In genomic region chr17:48928876-48929811, GRCh38 we compare ENCODE assay signal across 11 cellular contexts. TPM values are rescaled to one million over a fixed set of nuclear protein-coding genes. Genes with fewer than 3 reads are reported as not detected.
DNase-seq lines count a peak whose midpoint lies in the region; ATAC-seq and TF ChIP-seq lines count a peak whose summit lies in the region.
"Had no signal": no experiment of that assay in that cellular context is flagged by ENCODE, and none has a peak within 500 bp of the region (broad histone marks: within the 10 kb centered on the region; RNA-seq: fewer than 3 reads in every experiment).

No MANE protein-coding gene starts in this region.

- DNase-seq in Calu3 (no peak), KBM-7 (peak; percentile 44), astrocyte of the hippocampus (ENCODE audit: low read depth, low spot score) (peak; percentile 18), NK-92 (lab: John Stamatoyannopoulos, UW; ENCODE audit: unreplicated experiment) (no peak), NCI-H2081 treated with DMSO at 0.1 percent for 48 hours (lab: John Stamatoyannopoulos, UW) (no peak)
- DNase-seq in natural killer cell treated with Interleukin-12 subunit alpha and Interleukin-12 subunit beta and Interleukin-15 and Interleukin-18, amount 100 ng/mL, for 72 hours (ENCODE audit: low spot score), result no peak
- DNase-seq: activated CD8-positive, alpha-beta memory T cell treated with anti-CD3 and anti-CD28 coated beads, Interleukin-2, amount 50 U/mL, for 48 hours; caudate nucleus; H7; stimulated activated CD4-positive, alpha-beta T cell treated with anti-CD3 and anti-CD28 coated beads, Interleukin-15, amount 100 ng/mL, for 24 hours had no signal

- no peak for ATAC-seq in natural killer cell treated with Interleukin-12 subunit alpha and Interleukin-12 subunit beta and Interleukin-15 and Interleukin-18, amount 100 ng/mL, for 72 hours
- no peak for ATAC-seq in HG02678 (IDR thresholded peaks at IDR 0.05; ENCODE audit: unreplicated experiment)

- CTCF ChIA-PET in Calu3 (lab: Charles Lee), result interaction anchor here (0.6 to 0.7 kb wide), 2 partner anchors 14 to 788 kb away, joined by 3 to 6 read pairs; no protein-coding TSS in a partner anchor

- BruUV-seq in Calu3 (replicated peaks; lab: Mats Ljungman, UMichigan), result no TSS peak

- no peaks in the 10 kb centered on the region for H3K4me1 Mint-ChIP-seq in Calu3 (ENCODE audit: low read depth, unreplicated experiment)
- peaks cover 6 to 16% of the 10 kb centered on the region in 2 donors for H3K4me1 Mint-ChIP-seq in natural killer cell treated with Interleukin-12 subunit alpha and Interleukin-12 subunit beta and Interleukin-15 and Interleukin-18, amount 100 ng/mL, for 72 hours (ENCODE audit: low read depth in 2 of 2)

- peak overlapping the region; percentile 28 for H3K27ac Mint-ChIP-seq in Calu3 (ENCODE audit: unreplicated experiment)
- peak overlapping the region; percentile 57 to 65 for H3K27ac Mint-ChIP-seq in natural killer cell treated with Interleukin-12 subunit alpha and Interleukin-12 subunit beta and Interleukin-15 and Interleukin-18, amount 100 ng/mL, for 72 hours

- H3K36me3 Mint-ChIP-seq in Calu3 (ENCODE audit: insufficient read depth, unreplicated experiment), result peaks cover 94% of the 10 kb centered on the region
- peaks cover 27% of the 10 kb centered on the region for H3K36me3 Mint-ChIP-seq in natural killer cell treated with Interleukin-12 subunit alpha and Interleukin-12 subunit beta and Interleukin-15 and Interleukin-18, amount 100 ng/mL, for 72 hours

- no peak for TF ChIP-seq CTCF in Calu3 (IDR thresholded peaks at IDR 0.05; ENCODE audit: unreplicated experiment)

- no peaks in the 10 kb centered on the region for H3K27me3 Mint-ChIP-seq in Calu3 (ENCODE audit: unreplicated experiment)
- H3K27me3 Mint-ChIP-seq in natural killer cell treated with Interleukin-12 subunit alpha and Interleukin-12 subunit beta and Interleukin-15 and Interleukin-18, amount 100 ng/mL, for 72 hours, result no peaks in the 10 kb centered on the region

- in situ Hi-C loops in KBM-7 (cut with MboI; ENCODE audit: low pct_unique_long_range_greater_than_20kb, low sequenced_read_pairs), result no loop called here

- no peak overlapping the region for H3K4me3 Mint-ChIP-seq in Calu3 (ENCODE audit: low read depth, unreplicated experiment)
- no peak overlapping the region for H3K4me3 Mint-ChIP-seq in natural killer cell treated with Interleukin-12 subunit alpha and Interleukin-12 subunit beta and Interleukin-15 and Interleukin-18, amount 100 ng/mL, for 72 hours

- intact Hi-C loops in Calu3 (cut with micrococcal nuclease; ENCODE audit: unreplicated experiment), result no loop called here

- no peaks in the 10 kb centered on the region for H3K9me3 Mint-ChIP-seq in Calu3 (ENCODE audit: low read depth, unreplicated experiment)
- H3K9me3 Mint-ChIP-seq in natural killer cell treated with Interleukin-12 subunit alpha and Interleukin-12 subunit beta and Interleukin-15 and Interleukin-18, amount 100 ng/mL, for 72 hours, result no peaks in the 10 kb centered on the region

RNA-seq across cellular contexts. Expression of gene SNF8, which starts 15.5 kb away (rescaled TPM):
- 198 and 213 TPM in 2 replicates for total RNA-seq in Calu3 (2022)
- 100 to 1,000 TPM; 116 to 148 TPM for total RNA-seq in natural killer cell treated with Interleukin-12 subunit alpha and Interleukin-12 subunit beta and Interleukin-15 and Interleukin-18, amount 100 ng/mL, for 72 hours

RNA-seq across cellular contexts. Expression of gene UBE2Z, which starts 20.9 kb away (rescaled TPM):
- 179 and 182 TPM in 2 replicates for total RNA-seq in Calu3 (2022)
- total RNA-seq in natural killer cell treated with Interleukin-12 subunit alpha and Interleukin-12 subunit beta and Interleukin-15 and Interleukin-18, amount 100 ng/mL, for 72 hours, result 100 to 1,000 TPM; 109 to 130 TPM

RNA-seq across cellular contexts. Expression of gene ATP5MC1, which starts 36.6 kb away (rescaled TPM):
- total RNA-seq in Calu3 (2022), result 131 and 134 TPM in 2 replicates
- 100 to 1,000 TPM in 1 of 2 donors, 10 to 100 TPM in 1; 66.5 to 102 TPM for total RNA-seq in natural killer cell treated with Interleukin-12 subunit alpha and Interleukin-12 subunit beta and Interleukin-15 and Interleukin-18, amount 100 ng/mL, for 72 hours

RNA-seq across cellular contexts. Expression of gene GIP, which starts 39.3 kb away (rescaled TPM):
- not detected in 2 replicates for total RNA-seq in Calu3 (2022)
- not detected for total RNA-seq in natural killer cell treated with Interleukin-12 subunit alpha and Interleukin-12 subunit beta and Interleukin-15 and Interleukin-18, amount 100 ng/mL, for 72 hours

Comparison
In these comparisons a context has a peak if more than half of its experiments do, and no peak if none do; other contexts are left out.
1. DNase-seq: peak in KBM-7 (single experiment) and astrocyte of the hippocampus (single experiment); none in Calu3 (single experiment), natural killer cell treated with Interleukin-12 subunit alpha and Interleukin-12 subunit beta and Interleukin-15 and Interleukin-18, amount 100 ng/mL, for 72 hours (single experiment), NK-92 (single experiment) and NCI-H2081 treated with DMSO at 0.1 percent for 48 hours (single experiment).